8 cellular contexts compared by ENCODE assay signal in the genomic region with DNA sequence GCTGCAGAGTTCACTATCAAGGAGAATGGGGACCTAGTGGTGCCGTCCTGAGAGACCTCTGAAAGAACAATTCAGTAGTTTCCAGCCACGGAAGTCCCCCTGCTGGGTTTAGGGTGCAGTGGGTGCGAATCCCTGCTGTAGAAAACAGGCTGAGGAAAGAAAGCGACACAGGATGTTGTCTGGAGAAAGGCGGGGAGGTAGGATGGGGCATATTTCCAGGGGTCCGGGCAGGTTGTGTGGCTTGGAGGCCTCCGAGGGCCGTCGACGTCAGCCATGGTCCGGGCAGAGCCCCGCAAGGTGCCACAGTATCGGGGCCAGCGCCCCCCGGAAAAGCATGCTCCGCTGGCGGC. TPM values are rescaled to one million over a fixed set of nuclear protein-coding genes. Genes with fewer than 3 reads are reported as not detected.
DNase-seq lines count a peak whose midpoint lies in the region; ATAC-seq, FAIRE-seq and TF ChIP-seq lines count a peak whose summit lies in the region.

No MANE protein-coding gene starts in this region.

- TF ChIP-seq RAD21 in A549 (conservative IDR thresholded peaks at IDR 0.05 in 1 of 2, IDR thresholded peaks at IDR 0.05 in 1 of 2): no peak

- CTCF ChIA-PET in A549 (lab: Yijun Ruan, JAX): no interaction called here

- peak overlapping the region; percentile 90 for H3K9ac ChIP-seq in SK-N-MC (ENCODE audit: insufficient read length)

- no peak for FAIRE-seq in A549 (lab: Jason Lieb, UNC)

- H3K36me3 ChIP-seq in SK-N-MC (ENCODE audit: insufficient read depth, low read length): no peaks in the 10 kb centered on the region; the same call in 1 of the 2 replicates

- DNase-seq in A549 (ENCODE audit: low read depth in 1 of 2, low spot score in 1 of 2): peak; percentile 39 to 50
- no peak for DNase-seq in SK-N-MC (ENCODE audit: low read depth, low spot score)
- no peak for DNase-seq in astrocyte of the cerebellum (ENCODE audit: low read depth)
- peak; percentile 70 for DNase-seq in stimulated activated CD4-positive, alpha-beta T cell treated with anti-CD3 and anti-CD28 coated beads, Interleukin-15, amount 100 ng/mL, for 24 hours
- no peak for DNase-seq in islet precursor cell

- no peak for TF ChIP-seq POLR2A in A549 (IDR thresholded peaks at IDR 0.05; ENCODE audit: low read length)

- TF ChIP-seq CTCF in A549 (IDR thresholded peaks at IDR 0.05) (0 out of 3 replicates have a peak, but pooled peaks have one; percentile 10), astrocyte of the cerebellum (IDR thresholded peaks at IDR 0.05; ENCODE audit: low read depth, low read length, missing control alignments) (no peak)

- H3K4me2 ChIP-seq in A549: peak overlapping the region; percentile 84

- peak; percentile 44 to 59 for ATAC-seq in A549
- peak; percentile 20 for ATAC-seq in GM18511 (IDR thresholded peaks at IDR 0.05; ENCODE audit: unreplicated experiment)
- peak; percentile 10 for ATAC-seq in HG03045 (IDR thresholded peaks at IDR 0.05; ENCODE audit: unreplicated experiment)

- peaks cover 33% of the 10 kb centered on the region for H3K4me1 ChIP-seq in A549

- WGBS in A549 (ENCODE audit: missing lambda C conversion rate): under 1% methylated on average over 17 of the region's 17 CpGs

- H3K27ac ChIP-seq in A549 (peak overlapping the region; percentile 90 to 97), SK-N-MC (peak overlapping the region; percentile 69)

- H3K9me3 ChIP-seq in A549: no peaks in the 10 kb centered on the region
- H3K9me3 ChIP-seq in SK-N-MC (ENCODE audit: low read depth, low read length): no peaks in the 10 kb centered on the region
- H3K9me3 ChIP-seq in iPS-18c (ENCODE audit: control insufficient read depth, insufficient read depth, low read length): no peaks in the 10 kb centered on the region

- in situ Hi-C loops in astrocyte of the cerebellum (cut with HindIII; ENCODE audit: low sequenced_read_pairs): no loop called here

- peak overlapping the region; percentile 75 for H3K4me3 ChIP-seq in A549
- H3K4me3 ChIP-seq in SK-N-MC: peak overlapping the region; percentile 98
- peak overlapping the region; percentile 68 for H3K4me3 ChIP-seq in astrocyte of the cerebellum (ENCODE audit: low read depth, low read length)
- peak overlapping the region; percentile 75 for H3K4me3 ChIP-seq in iPS-18c (ENCODE audit: insufficient read depth, low read depth, low read length)

- no peak for TF ChIP-seq EP300 in A549 (IDR thresholded peaks at IDR 0.05)

- POLR2A ChIA-PET in A549 (lab: Yijun Ruan, JAX): interaction anchor here (0.7 kb wide), 2 partner anchors 27 to 493 kb away, joined by 6 read pairs; no protein-coding TSS in a partner anchor

TF ChIP-seq in A549, 52 proteins besides CTCF, POLR2A, EP300 and RAD21:
- TF ChIP-seq MAZ (IDR thresholded peaks at IDR 0.05; ENCODE audit: borderline replicate concordance, low read depth, low read length) (no peak), CHD4 (IDR thresholded peaks at IDR 0.05; ENCODE audit: borderline replicate concordance) (no peak), PHF8 (IDR thresholded peaks at IDR 0.05; ENCODE audit: borderline replicate concordance, low read depth) (no peak), HOXB13 (CRISPR knock-in tag; IDR thresholded peaks at IDR 0.05; ENCODE audit: low read depth) (no peak), CHD2 (IDR thresholded peaks at IDR 0.05; ENCODE audit: low read length, partially characterized antibody) (no peak), ZSCAN20 (CRISPR knock-in tag; IDR thresholded peaks at IDR 0.05) (no peak), FOXS1 (CRISPR knock-in tag; IDR thresholded peaks at IDR 0.05) (no peak), ESRRA (IDR thresholded peaks at IDR 0.05; ENCODE audit: borderline replicate concordance, low read length) (no peak), RARB (CRISPR knock-in tag; IDR thresholded peaks at IDR 0.05) (no peak), TP53 (CRISPR knock-in tag; IDR thresholded peaks at IDR 0.05) (no peak), KDM5A (IDR thresholded peaks at IDR 0.05) (no peak)
- TF ChIP-seq, protein P1, sequence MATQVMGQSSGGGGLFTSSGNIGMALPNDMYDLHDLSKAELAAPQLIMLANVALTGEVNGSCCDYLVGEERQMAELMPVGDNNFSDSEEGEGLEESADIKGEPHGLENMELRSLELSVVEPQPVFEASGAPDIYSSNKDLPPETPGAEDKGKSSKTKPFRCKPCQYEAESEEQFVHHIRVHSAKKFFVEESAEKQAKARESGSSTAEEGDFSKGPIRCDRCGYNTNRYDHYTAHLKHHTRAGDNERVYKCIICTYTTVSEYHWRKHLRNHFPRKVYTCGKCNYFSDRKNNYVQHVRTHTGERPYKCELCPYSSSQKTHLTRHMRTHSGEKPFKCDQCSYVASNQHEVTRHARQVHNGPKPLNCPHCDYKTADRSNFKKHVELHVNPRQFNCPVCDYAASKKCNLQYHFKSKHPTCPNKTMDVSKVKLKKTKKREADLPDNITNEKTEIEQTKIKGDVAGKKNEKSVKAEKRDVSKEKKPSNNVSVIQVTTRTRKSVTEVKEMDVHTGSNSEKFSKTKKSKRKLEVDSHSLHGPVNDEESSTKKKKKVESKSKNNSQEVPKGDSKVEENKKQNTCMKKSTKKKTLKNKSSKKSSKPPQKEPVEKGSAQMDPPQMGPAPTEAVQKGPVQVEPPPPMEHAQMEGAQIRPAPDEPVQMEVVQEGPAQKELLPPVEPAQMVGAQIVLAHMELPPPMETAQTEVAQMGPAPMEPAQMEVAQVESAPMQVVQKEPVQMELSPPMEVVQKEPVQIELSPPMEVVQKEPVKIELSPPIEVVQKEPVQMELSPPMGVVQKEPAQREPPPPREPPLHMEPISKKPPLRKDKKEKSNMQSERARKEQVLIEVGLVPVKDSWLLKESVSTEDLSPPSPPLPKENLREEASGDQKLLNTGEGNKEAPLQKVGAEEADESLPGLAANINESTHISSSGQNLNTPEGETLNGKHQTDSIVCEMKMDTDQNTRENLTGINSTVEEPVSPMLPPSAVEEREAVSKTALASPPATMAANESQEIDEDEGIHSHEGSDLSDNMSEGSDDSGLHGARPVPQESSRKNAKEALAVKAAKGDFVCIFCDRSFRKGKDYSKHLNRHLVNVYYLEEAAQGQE (IDR thresholded peaks at IDR 0.05): no peak
TF ChIP-seq in A549: peak in this region for 0.

RNA-seq across cellular contexts. Expression of a gene that starts 0.8 kb away (rescaled TPM):
- polyA plus RNA-seq in A549 (2011; rRNA removed) (42.4 and 42.5 TPM in 2 replicates), A549 (2017; fragmentation: RNase III; extraction: RNeasy Plus Mini Kit Qiagen cat#74134 plus additional on column Dnase treatment) (14.3 to 14.7 TPM (median 14.6 TPM) in 3 replicates)
- polyA plus RNA-seq in A549 (2012; cell fraction: cytosol; rRNA removed): 16.1 and 22.3 TPM in 2 replicates
- polyA plus RNA-seq in A549 (2012; cell fraction: nucleus; rRNA removed): 8.7 and 10.5 TPM in 2 replicates
- 128 and 198 TPM in 2 replicates for polyA minus RNA-seq in A549 (2011; rRNA and poly(A)+ RNA removed)

Comparison
In these comparisons a context has a peak if more than half of its experiments do, and no peak if none do; other contexts are left out.
1. DNase-seq: peak in A549 (2 of 2) and stimulated activated CD4-positive, alpha-beta T cell treated with anti-CD3 and anti-CD28 coated beads, Interleukin-15, amount 100 ng/mL, for 24 hours (single experiment); none in SK-N-MC (single experiment), astrocyte of the cerebellum (single experiment) and islet precursor cell (single experiment).
2. Peak in every context shown above with its lines, with median percentiles within 50 percentile points of each other: ATAC-seq and H3K4me3 ChIP-seq.